ENCODE assay signal across 20 cellular contexts in genomic region chr12:14076538-14076937, GRCh38.
"Had no signal": no experiment of that assay in that cellular context is flagged by ENCODE, and none has a peak within 500 bp of the region (broad histone marks: within the 10 kb centered on the region; RNA-seq: fewer than 3 reads in every experiment).

No MANE protein-coding gene starts in this region.

- H3K27ac Mint-ChIP-seq: memory B cell; naive thymus-derived CD4-positive, alpha-beta T cell had no signal

- H3K9me3 ChIP-seq: gastrocnemius medialis had no signal

- H3K4me1 ChIP-seq: esophagus muscularis mucosa, gastrocnemius medialis, heart right ventricle, left lung, lower lobe of right lung had no signal

- H3K27me3 ChIP-seq: esophagus muscularis mucosa, gastrocnemius medialis, heart right ventricle, left lung had no signal

- ATAC-seq: gastrocnemius medialis; heart right ventricle; left cardiac atrium; left lung; left ventricle myocardium superior; lower lobe of right lung; naive thymus-derived CD4-positive, alpha-beta T cell had no signal

- DNase-seq: dermis blood vessel endothelial cell; dorsolateral prefrontal cortex; effector CD4-positive, alpha-beta T cell; effector memory CD4-positive, alpha-beta T cell; foreskin melanocyte; gastrocnemius medialis; glutamatergic neuron; head of caudate nucleus; heart right ventricle; hippocampal formation; left cardiac atrium; left lung; left ventricle myocardium superior; lower lobe of right lung; mesendoderm; midbrain; naive thymus-derived CD4-positive, alpha-beta T cell had no signal

- H3K4me3 Mint-ChIP-seq: memory B cell; naive thymus-derived CD4-positive, alpha-beta T cell had no signal

- H3K27ac ChIP-seq: coronary artery, dorsolateral prefrontal cortex, esophagus muscularis mucosa, gastrocnemius medialis, heart right ventricle, left lung, lower lobe of right lung had no signal

- H3K4me1 Mint-ChIP-seq: memory B cell; naive thymus-derived CD4-positive, alpha-beta T cell had no signal

- H3K36me3 ChIP-seq: esophagus muscularis mucosa, gastrocnemius medialis, heart right ventricle, left lung, lower lobe of right lung had no signal

- H3K4me3 ChIP-seq: coronary artery, dorsolateral prefrontal cortex, esophagus muscularis mucosa, gastrocnemius medialis, heart right ventricle, left lung, lower lobe of right lung had no signal
